18 cellular contexts compared by ENCODE assay signal in genomic region chr22:47406180-47406723, GRCh38.
"Had no signal": no experiment of that assay in that cellular context is flagged by ENCODE, and none has a peak within 500 bp of the region (broad histone marks: within the 10 kb centered on the region; RNA-seq: fewer than 3 reads in every experiment).

No MANE protein-coding gene starts in this region.

- H3K4me3 Mint-ChIP-seq: immature natural killer cell; naive thymus-derived CD4-positive, alpha-beta T cell; nephron progenitor cell; stimulated activated naive B cell treated with anti-CD40 and anti-IgM and Interleukin-4, amounts not matched to agents 10 μg/mL and 1 μg/mL and 100 μg/mL, for 72 hours had no signal

- H3K36me3 Mint-ChIP-seq: immature natural killer cell; naive thymus-derived CD4-positive, alpha-beta T cell; stimulated activated naive B cell treated with anti-CD40 and anti-IgM and Interleukin-4, amounts not matched to agents 10 μg/mL and 1 μg/mL and 100 μg/mL, for 72 hours had no signal

- H3K36me3 ChIP-seq: sigmoid colon, stomach, thoracic aorta, transverse colon had no signal

- H3K4me3 ChIP-seq: sigmoid colon, skin epidermis, stomach, thoracic aorta, transverse colon had no signal

- FAIRE-seq: endothelial cell of umbilical vein had no signal

- H3K4me1 Mint-ChIP-seq: immature natural killer cell; nephron progenitor cell; stimulated activated naive B cell treated with anti-CD40 and anti-IgM and Interleukin-4, amounts not matched to agents 10 μg/mL and 1 μg/mL and 100 μg/mL, for 72 hours had no signal

- H3K9me3 ChIP-seq: sigmoid colon, stomach, thoracic aorta, transverse colon had no signal

- H3K9me3 Mint-ChIP-seq: stimulated activated naive B cell treated with anti-CD40 and anti-IgM and Interleukin-4, amounts not matched to agents 10 μg/mL and 1 μg/mL and 100 μg/mL, for 72 hours had no signal

- H3K4me1 ChIP-seq: foreskin keratinocyte, sigmoid colon, stomach, transverse colon had no signal

- H3K27ac ChIP-seq: foreskin keratinocyte, sigmoid colon, skin epidermis, stomach, thoracic aorta, transverse colon had no signal

- DNase-seq: dermis blood vessel endothelial cell; erythroblast; foreskin keratinocyte; immature natural killer cell; left colon; mesendoderm; naive thymus-derived CD4-positive, alpha-beta T cell; nephron progenitor cell; sigmoid colon; stimulated activated CD4-positive, alpha-beta T cell treated with anti-CD3 and anti-CD28 coated beads, Interleukin-2, amount 100 ng/mL, for 24 hours; stimulated activated CD4-positive, alpha-beta T cell treated with anti-CD3 and anti-CD28 coated beads, Interleukin-4, amount 100 ng/mL, for 4 hours; stimulated activated naive B cell treated with anti-CD40 and anti-IgM and Interleukin-4, amounts not matched to agents 10 μg/mL and 1 μg/mL and 100 μg/mL, for 72 hours; stomach; substantia nigra; transverse colon had no signal

- H3K27ac Mint-ChIP-seq: naive thymus-derived CD4-positive, alpha-beta T cell; nephron progenitor cell; stimulated activated naive B cell treated with anti-CD40 and anti-IgM and Interleukin-4, amounts not matched to agents 10 μg/mL and 1 μg/mL and 100 μg/mL, for 72 hours had no signal
